ENCODE assay signal across 17 cellular contexts in genomic region chr1:177032434-177032833, GRCh38.
"Had no signal": no experiment of that assay in that cellular context is flagged by ENCODE, and none has a peak within 500 bp of the region (broad histone marks: within the 10 kb centered on the region; RNA-seq: fewer than 3 reads in every experiment).

No MANE protein-coding gene starts in this region.

- DNase-seq: activated CD4-positive, alpha-beta T cell treated with anti-CD3 and anti-CD28 coated beads for 36 hours; activated CD4-positive, alpha-beta T cell treated with anti-CD3 and anti-CD28 coated beads, Interleukin-2, amount 50 U/mL, for 48 hours; activated naive CD4-positive, alpha-beta T cell treated with Interleukin-2 at 50 U/mL for 16 hours; activated T-cell treated with anti-CD3 and anti-CD28 coated beads, Interleukin-2, amount 50 U/mL, for 1 hour; body of pancreas; foreskin keratinocyte; kidney; natural killer cell; right lobe of liver; small intestine; stimulated activated CD4-positive, alpha-beta T cell treated with anti-CD3 and anti-CD28 coated beads, Interleukin-4, amount 100 ng/mL, for 24 hours had no signal

- H3K27me3 ChIP-seq: body of pancreas, foreskin keratinocyte, right lobe of liver had no signal

- H3K4me3 Mint-ChIP-seq: activated CD4-positive, alpha-beta T cell treated with anti-CD3 and anti-CD28 coated beads for 36 hours; activated T-helper 17 cell treated with anti-CD3 and anti-CD28 coated beads, Interleukin-2, amount 50 U/mL, for 72 hours; natural killer cell; stimulated activated memory B cell treated with anti-CD40 and anti-IgM and Interleukin-4, amounts not matched to agents 10 μg/mL and 1 μg/mL and 100 μg/mL, for 72 hours; WTC11 had no signal

- H3K4me1 Mint-ChIP-seq: activated CD4-positive, alpha-beta T cell treated with anti-CD3 and anti-CD28 coated beads for 36 hours; activated T-helper 17 cell treated with anti-CD3 and anti-CD28 coated beads, Interleukin-2, amount 50 U/mL, for 72 hours; natural killer cell; stimulated activated memory B cell treated with anti-CD40 and anti-IgM and Interleukin-4, amounts not matched to agents 10 μg/mL and 1 μg/mL and 100 μg/mL, for 72 hours had no signal

- H3K36me3 Mint-ChIP-seq: natural killer cell; stimulated activated memory B cell treated with anti-CD40 and anti-IgM and Interleukin-4, amounts not matched to agents 10 μg/mL and 1 μg/mL and 100 μg/mL, for 72 hours; WTC11 had no signal

- H3K27ac ChIP-seq: body of pancreas, foreskin keratinocyte, parathyroid adenoma, right lobe of liver, thoracic aorta had no signal

- H3K27ac Mint-ChIP-seq: activated CD4-positive, alpha-beta T cell treated with anti-CD3 and anti-CD28 coated beads for 36 hours; activated T-helper 17 cell treated with anti-CD3 and anti-CD28 coated beads, Interleukin-2, amount 50 U/mL, for 72 hours; natural killer cell; stimulated activated memory B cell treated with anti-CD40 and anti-IgM and Interleukin-4, amounts not matched to agents 10 μg/mL and 1 μg/mL and 100 μg/mL, for 72 hours; WTC11 had no signal

- H3K27me3 Mint-ChIP-seq: stimulated activated memory B cell treated with anti-CD40 and anti-IgM and Interleukin-4, amounts not matched to agents 10 μg/mL and 1 μg/mL and 100 μg/mL, for 72 hours had no signal

- H3K36me3 ChIP-seq: right lobe of liver, thoracic aorta had no signal

- H3K4me3 ChIP-seq: body of pancreas, lung, right lobe of liver, thoracic aorta had no signal

- H3K9me3 ChIP-seq: body of pancreas, right lobe of liver, thoracic aorta had no signal

- H3K4me1 ChIP-seq: body of pancreas, foreskin keratinocyte, parathyroid adenoma, right lobe of liver had no signal

- H3K9me3 Mint-ChIP-seq: activated T-helper 17 cell treated with anti-CD3 and anti-CD28 coated beads, Interleukin-2, amount 50 U/mL, for 72 hours; natural killer cell; stimulated activated memory B cell treated with anti-CD40 and anti-IgM and Interleukin-4, amounts not matched to agents 10 μg/mL and 1 μg/mL and 100 μg/mL, for 72 hours; WTC11 had no signal
